In the genomic region with DNA sequence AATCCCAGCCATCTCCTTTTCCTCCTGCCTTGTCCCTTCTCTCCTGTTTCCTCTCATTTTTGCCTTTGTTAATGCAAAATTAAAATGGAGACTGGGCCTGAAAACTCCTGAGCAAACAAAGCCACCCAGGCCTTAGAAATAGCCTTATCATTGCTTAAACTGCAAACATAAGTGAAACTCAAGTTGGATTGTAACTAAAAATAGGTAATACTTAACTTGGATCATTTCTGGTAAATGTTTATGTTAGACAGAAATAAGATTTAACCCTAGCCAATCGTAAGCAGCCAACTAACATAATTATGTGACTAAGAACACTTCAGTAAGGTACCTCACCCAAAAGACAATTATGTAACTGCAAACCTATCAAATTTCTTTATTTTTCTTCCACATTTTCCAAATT, we compare ENCODE assay signal across 8 cellular contexts. TPM values are rescaled to one million over a fixed set of nuclear protein-coding genes. Genes with fewer than 3 reads are reported as not detected.
DNase-seq lines count a peak whose midpoint lies in the region; ATAC-seq and TF ChIP-seq lines count a peak whose summit lies in the region.
"Not testable (repeated sequence)": the region's sequence is repeated elsewhere in the genome, so short reads cannot be mapped to it uniquely, and the experiment has no call there.
"Had no signal": no experiment of that assay in that cellular context is flagged by ENCODE, and none has a peak within 500 bp of the region (broad histone marks: within the 10 kb centered on the region; RNA-seq: fewer than 3 reads in every experiment).

No MANE protein-coding gene starts in this region.

- H3K79me2 ChIP-seq in parathyroid adenoma = not testable (repeated sequence)

- TF ChIP-seq CTCF in ascending aorta (IDR thresholded peaks at IDR 0.05); gastroesophageal sphincter (IDR thresholded peaks at IDR 0.05); lower lobe of right lung (IDR thresholded peaks at IDR 0.05); parathyroid adenoma (IDR thresholded peaks at IDR 0.05): not testable (repeated sequence)

- not testable (repeated sequence) for H3K36me3 ChIP-seq in ascending aorta; gastroesophageal sphincter; parathyroid adenoma (ENCODE audit: control insufficient read depth, insufficient read depth, low read length); stomach smooth muscle (ENCODE audit: control insufficient read depth in 2 of 2, insufficient read depth in 2 of 2, low read length in 2 of 2)
- H3K36me3 ChIP-seq in lower lobe of right lung = peaks cover 15% of the 10 kb centered on the region

- ATAC-seq in gastroesophageal sphincter = not testable (repeated sequence)
- ATAC-seq in lower lobe of right lung = peak; percentile 16 to 67

- peak overlapping the region; percentile 60 for H3K27ac Mint-ChIP-seq in dendritic cell treated with granulocyte-macrophage colony-stimulating factor and Interleukin-4, amounts not matched to agents 40 ng/mL and 50 ng/mL, for 4 days

- peaks cover 51% of the 10 kb centered on the region for H3K4me1 Mint-ChIP-seq in dendritic cell treated with granulocyte-macrophage colony-stimulating factor and Interleukin-4, amounts not matched to agents 40 ng/mL and 50 ng/mL, for 4 days (ENCODE audit: low read depth)

- not testable (repeated sequence) for H3K9me3 Mint-ChIP-seq in dendritic cell treated with granulocyte-macrophage colony-stimulating factor and Interleukin-4, amounts not matched to agents 40 ng/mL and 50 ng/mL, for 4 days

- H3K4me3 Mint-ChIP-seq in dendritic cell treated with granulocyte-macrophage colony-stimulating factor and Interleukin-4, amounts not matched to agents 40 ng/mL and 50 ng/mL, for 4 days = not testable (repeated sequence)

- not testable (repeated sequence) for H3K9ac ChIP-seq in parathyroid adenoma
- peak overlapping the region in 1 of 2 donors; percentile 28 for H3K9ac ChIP-seq in stomach smooth muscle (ENCODE audit: low read length in 2 of 2)

- H3K4me1 ChIP-seq in ascending aorta (peaks cover 0 to 11% of the 10 kb centered on the region in 2 donors), gastroesophageal sphincter (peaks cover 0 to 35% (median 5%) of the 10 kb centered on the region in 3 donors), lower lobe of right lung (peaks cover 22% of the 10 kb centered on the region)
- H3K4me1 ChIP-seq in parathyroid adenoma; stomach smooth muscle (ENCODE audit: control insufficient read depth, insufficient read depth, low read length): not testable (repeated sequence)

- H3K27me3 Mint-ChIP-seq in dendritic cell treated with granulocyte-macrophage colony-stimulating factor and Interleukin-4, amounts not matched to agents 40 ng/mL and 50 ng/mL, for 4 days = not testable (repeated sequence)

- H2AFZ ChIP-seq in parathyroid adenoma = peak overlapping the region; percentile 29

- not testable (repeated sequence) for TF ChIP-seq POLR2A in gastroesophageal sphincter (IDR thresholded peaks at IDR 0.05)

- not testable (repeated sequence) for H3K4me3 ChIP-seq in ascending aorta; gastroesophageal sphincter; lower lobe of right lung; parathyroid adenoma (ENCODE audit: low read depth, low read length); stomach smooth muscle (ENCODE audit: low read length in 2 of 2)

- H3K27me3 ChIP-seq in ascending aorta; gastroesophageal sphincter; lower lobe of right lung (ENCODE audit: low read depth); parathyroid adenoma (ENCODE audit: control insufficient read depth, insufficient read depth, low read length); stomach smooth muscle (ENCODE audit: control insufficient read depth in 1 of 2, insufficient read depth in 2 of 2, low read length in 2 of 2): not testable (repeated sequence)

- peak; percentile 75 for DNase-seq in H4 (ENCODE audit: low spot score)
- DNase-seq in ascending aorta (ENCODE audit: low spot score in 2 of 2); lower lobe of right lung: not testable (repeated sequence)

- peaks cover 65% of the 10 kb centered on the region for H3K36me3 Mint-ChIP-seq in dendritic cell treated with granulocyte-macrophage colony-stimulating factor and Interleukin-4, amounts not matched to agents 40 ng/mL and 50 ng/mL, for 4 days (ENCODE audit: low read depth)

- not testable (repeated sequence) for H3K4me2 ChIP-seq in parathyroid adenoma (ENCODE audit: low read length)

- intact Hi-C loops in ascending aorta (cut with DNase I); dendritic cell treated with granulocyte-macrophage colony-stimulating factor and Interleukin-4, amounts not matched to agents 40 ng/mL and 50 ng/mL, for 4 days (cut with micrococcal nuclease); lower lobe of right lung (cut with DNase I): not testable (repeated sequence)

- WGBS in gastroesophageal sphincter (ENCODE audit: low coverage in 1 of 2), 2 donors = 43 to 55% methylated on average over 1 of the region's 1 CpG

- not testable (repeated sequence) for TF ChIP-seq EP300 in gastroesophageal sphincter (IDR thresholded peaks at IDR 0.05)

- not testable (repeated sequence) for H3K9me3 ChIP-seq in ascending aorta; gastroesophageal sphincter; lower lobe of right lung; parathyroid adenoma (ENCODE audit: control insufficient read depth, low read length); stomach smooth muscle (ENCODE audit: control insufficient read depth in 2 of 2, low read length in 2 of 2)

- H3K27ac ChIP-seq in ascending aorta (peak overlapping the region; percentile 59 to 71), gastroesophageal sphincter (peak overlapping the region; percentile 11 to 74 (median 71)), lower lobe of right lung (peak overlapping the region; percentile 73), stomach smooth muscle (ENCODE audit: low read length) (peak overlapping the region; percentile 31)
- H3K27ac ChIP-seq in parathyroid adenoma = not testable (repeated sequence)

RNA-seq across cellular contexts. Expression of gene FCGR2A, which starts 8.7 kb away (rescaled TPM):
- 10.1 and 11.0 TPM in 2 replicates for total RNA-seq in H4 (2014; rRNA removed; shearing (Covaris generic))
- total RNA-seq in ascending aorta (23.6 TPM), gastroesophageal sphincter (10 to 100 TPM; 16.3 to 74.1 (median 40.1) TPM), lower lobe of right lung (223 TPM)
- total RNA-seq: A673 had no signal

RNA-seq across cellular contexts. Expression of gene HSPA6, which starts 10.4 kb away (rescaled TPM):
- total RNA-seq in H4 (2014; rRNA removed; shearing (Covaris generic)) = 0.15 and 0.16 TPM in 2 replicates
- 1.9 TPM for total RNA-seq in ascending aorta
- 1 to 10 TPM; 1.2 to 6.6 (median 2.0) TPM for total RNA-seq in gastroesophageal sphincter
- 13.0 TPM for total RNA-seq in lower lobe of right lung

RNA-seq across cellular contexts. Expression of gene FCGR3A, which starts 35.7 kb away (rescaled TPM):
- total RNA-seq in H4 (2014; rRNA removed; shearing (Covaris generic)) = not detected in 2 replicates
- total RNA-seq in ascending aorta (8.8 TPM), gastroesophageal sphincter (10 to 100 TPM in 2 of 4 donors, 1 to 10 TPM in 2; 3.7 to 23.5 (median 10.8) TPM), lower lobe of right lung (323 TPM)
- total RNA-seq: A673 had no signal

Comparison
In these comparisons a context has a peak if more than half of its experiments do, and no peak if none do; other contexts are left out.
1. RNA of gene FCGR3A, which starts 35.7 kb away (total RNA-seq): 323 TPM in lower lobe of right lung (single experiment); 3.7 to 23.5 TPM in gastroesophageal sphincter, 8.8 TPM in ascending aorta (single experiment) and not detected in H4; every median in the first group is over 10 times any median in the second.